10 cellular contexts compared by ENCODE assay signal in genomic region chr1:155892801-155893200, GRCh38. TPM values are rescaled to one million over a fixed set of nuclear protein-coding genes. Genes with fewer than 3 reads are reported as not detected.
DNase-seq lines count a peak whose midpoint lies in the region; TF ChIP-seq lines count a peak whose summit lies in the region.
"Had no signal": no experiment of that assay in that cellular context is flagged by ENCODE, and none has a peak within 500 bp of the region (broad histone marks: within the 10 kb centered on the region; RNA-seq: fewer than 3 reads in every experiment).

No MANE protein-coding gene starts in this region.

- TF ChIP-seq CTCF in esophagus squamous epithelium (IDR thresholded peaks at IDR 0.05) (no peak), sigmoid colon (IDR thresholded peaks at IDR 0.05) (no peak)

- no peak for TF ChIP-seq POLR2A in esophagus squamous epithelium (IDR thresholded peaks at IDR 0.05)
- no peak for TF ChIP-seq POLR2A in sigmoid colon (IDR thresholded peaks at IDR 0.05)

- intact Hi-C loops in esophagus squamous epithelium (cut with DNase I) (no loop called here), sigmoid colon (cut with DNase I) (no loop called here)

- DNase-seq in ELR (ENCODE audit: low read depth) = peak; percentile 88
- no peak for DNase-seq in SK-N-MC (ENCODE audit: low read depth, low spot score)
- DNase-seq in esophagus squamous epithelium (lab: John Stamatoyannopoulos, UW) = no peak
- DNase-seq in sigmoid colon = no peak
- DNase-seq in activated gamma-delta T cell treated with Interleukin-2 at 50 U/mL for 16 hours = no peak
- no peak for DNase-seq in DMS79 (lab: John Stamatoyannopoulos, UW)
- no peak for DNase-seq in NCI-H1436 (lab: John Stamatoyannopoulos, UW)
- DNase-seq in DMS79 treated with DMSO at 0.1 percent for 48 hours (lab: John Stamatoyannopoulos, UW) = no peak
- DNase-seq: SJCRH30 had no signal

- no peaks in the 10 kb centered on the region for H3K9me3 ChIP-seq in SK-N-MC (ENCODE audit: low read depth, low read length)
- no peaks in the 10 kb centered on the region for H3K9me3 ChIP-seq in esophagus squamous epithelium
- no peaks in the 10 kb centered on the region for H3K9me3 ChIP-seq in sigmoid colon
- H3K9me3 ChIP-seq: SJCRH30 had no signal

- WGBS in esophagus squamous epithelium, 2 donors = 16 to 31% methylated on average over 3 of the region's 3 CpGs
- WGBS in sigmoid colon, 2 donors = 13 to 47% methylated on average over 3 of the region's 3 CpGs

- H3K4me3 ChIP-seq in SK-N-MC (no peak overlapping the region), esophagus squamous epithelium (no peak overlapping the region), sigmoid colon (no peak overlapping the region)
- H3K4me3 ChIP-seq: cardiac muscle cell, SJCRH30 had no signal

- H3K27me3 ChIP-seq in esophagus squamous epithelium = no peaks in the 10 kb centered on the region
- no peaks in the 10 kb centered on the region for H3K27me3 ChIP-seq in sigmoid colon
- H3K27me3 ChIP-seq: cardiac muscle cell, SJCRH30 had no signal

- H3K36me3 ChIP-seq in SK-N-MC (ENCODE audit: insufficient read depth, low read length) (peaks cover 6% of the 10 kb centered on the region; the same call in 1 of the 2 replicates), esophagus squamous epithelium (peaks cover 0 to 26% (median 0%) of the 10 kb centered on the region in 3 donors), sigmoid colon (peaks cover 0 to 22% (median 8%) of the 10 kb centered on the region in 4 donors)

- peaks cover 0 to 23% (median 16%) of the 10 kb centered on the region in 3 donors for H3K4me1 ChIP-seq in esophagus squamous epithelium
- peaks cover 0 to 14% (median 2%) of the 10 kb centered on the region in 4 donors for H3K4me1 ChIP-seq in sigmoid colon
- H3K4me1 ChIP-seq: SJCRH30 had no signal

- H3K27ac ChIP-seq in SK-N-MC = peak overlapping the region; percentile 69
- peak overlapping the region; percentile 12 to 82 (median 69) for H3K27ac ChIP-seq in esophagus squamous epithelium
- H3K27ac ChIP-seq in sigmoid colon = peak overlapping the region; percentile 47 to 64 (median 59)
- H3K27ac ChIP-seq: cardiac muscle cell, SJCRH30 had no signal

- no peak overlapping the region for H3K9ac ChIP-seq in SK-N-MC (ENCODE audit: insufficient read length)

- no peak for TF ChIP-seq EP300 in sigmoid colon (IDR thresholded peaks at IDR 0.05)

RNA-seq across cellular contexts. Expression of gene RIT1, which starts 18.3 kb away (rescaled TPM):
- 10 to 100 TPM; 35.3 to 55.4 (median 42.6) TPM for total RNA-seq in esophagus squamous epithelium
- 10 to 100 TPM; 16.6 to 23.2 (median 20.7) TPM for total RNA-seq in sigmoid colon
- 10 to 100 TPM; 13.1 to 15.0 (median 13.8) TPM for polyA plus RNA-seq in sigmoid colon

RNA-seq across cellular contexts. Expression of gene SYT11, which starts 33.4 kb away (rescaled TPM):
- total RNA-seq in esophagus squamous epithelium (1 to 10 TPM in 3 of 4 donors, under 1 TPM in 1; 0.87 to 5.3 (median 2.7) TPM), sigmoid colon (10 to 100 TPM; 14.0 to 29.1 (median 21.3) TPM)
- 1 to 10 TPM in 2 of 3 donors, under 1 TPM in 1; under 0.01 to 8.4 (median 1.2) TPM for polyA plus RNA-seq in sigmoid colon

RNA-seq across cellular contexts. Expression of gene GON4L, which starts 35.8 kb away (rescaled TPM):
- total RNA-seq in esophagus squamous epithelium (10 to 100 TPM; 12.2 to 32.8 (median 18.7) TPM), sigmoid colon (10 to 100 TPM; 25.7 to 45.7 (median 36.4) TPM)
- polyA plus RNA-seq in sigmoid colon = 10 to 100 TPM in 1 of 3 donors, 1 to 10 TPM in 2; 3.5 to 24.7 (median 7.2) TPM

RNA-seq across cellular contexts. Expression of gene KHDC4, which starts 41.4 kb away (rescaled TPM):
- total RNA-seq in esophagus squamous epithelium (10 to 100 TPM; 12.4 to 48.1 (median 33.9) TPM), sigmoid colon (10 to 100 TPM; 33.5 to 67.6 (median 38.9) TPM)
- 10 to 100 TPM in 2 of 3 donors, 1 to 10 TPM in 1; 6.6 to 25.2 (median 10.2) TPM for polyA plus RNA-seq in sigmoid colon

RNA-seq across cellular contexts. Expression of gene RXFP4, which starts 48.6 kb away (rescaled TPM):
- not detected for total RNA-seq in esophagus squamous epithelium
- total RNA-seq in sigmoid colon = not detected
- polyA plus RNA-seq in sigmoid colon = 1 to 10 TPM in 2 of 3 donors, not detected in 1; 1.8 to 2.7 TPM
- polyA plus RNA-seq: cardiac muscle cell had no signal
